Comparison of ENCODE assay signal across 21 cellular contexts in genomic region chr12:70002912-70003255, GRCh38.
A peak's percentile ranks its signal among the peaks of the same experiment; 100 is the strongest.
DNase-seq lines count a peak whose midpoint lies in the region; TF ChIP-seq lines count a peak whose summit lies in the region.
"Had no signal": no experiment of that assay in that cellular context is flagged by ENCODE, and none has a peak within 500 bp of the region (broad histone marks: within the 10 kb centered on the region; RNA-seq: fewer than 3 reads in every experiment).

No MANE protein-coding gene starts in this region.

- H3K27me3 ChIP-seq in Loucy (ENCODE audit: insufficient read depth, low read length, poor library complexity, severe bottlenecking) (no peaks in the 10 kb centered on the region), esophagus muscularis mucosa (no peaks in the 10 kb centered on the region), tibial artery (no peaks in the 10 kb centered on the region)
- H3K27me3 ChIP-seq: cardiac muscle cell, Peyer's patch had no signal

- H3K9ac ChIP-seq in Loucy (ENCODE audit: low read depth, low read length, poor library complexity, severe bottlenecking), result peak overlapping the region; percentile 21

- intact Hi-C loops in esophagus muscularis mucosa (cut with DNase I), result no loop called here
- intact Hi-C loops in tibial artery (cut with DNase I; ENCODE audit: low total_unique reads), result no loop called here

- no peak overlapping the region for H3K4me2 ChIP-seq in Loucy (ENCODE audit: low read depth, low read length, poor library complexity, severe bottlenecking)

- H3K9me3 Mint-ChIP-seq in mesothelial cell of epicardium, result peaks cover 14% of the 10 kb centered on the region
- H3K9me3 Mint-ChIP-seq: activated T-helper 1 cell treated with anti-CD3 and anti-CD28 coated beads, Interleukin-12 subunit alpha, Interleukin-12 subunit beta, Interleukin-2, Interleukin-4 antibody, amounts not matched to agents 30 ng/mL and 10 ng/mL and 1 ng/mL, durations not matched to agents 14 hours and 24 hours and 36 hours had no signal

- H3K9me3 ChIP-seq in Loucy (ENCODE audit: insufficient read depth, low read depth, low read length) (peaks cover 9% of the 10 kb centered on the region; the same call in 1 of the 2 replicates), esophagus muscularis mucosa (peaks cover 0 to 12% (median 6%) of the 10 kb centered on the region in 4 donors), tibial artery (peaks cover 0 to 17% (median 0%) of the 10 kb centered on the region in 3 donors)

- H3K36me3 Mint-ChIP-seq in mesothelial cell of epicardium, result no peaks in the 10 kb centered on the region
- H3K36me3 Mint-ChIP-seq: CD4-positive, CD25-positive, alpha-beta regulatory T cell had no signal

- H3K4me3 ChIP-seq in Loucy (ENCODE audit: low read length, poor library complexity, severe bottlenecking) (no peak overlapping the region), esophagus muscularis mucosa (no peak overlapping the region), tibial artery (no peak overlapping the region)
- H3K4me3 ChIP-seq: cardiac muscle cell, Peyer's patch had no signal

- H3K36me3 ChIP-seq in Loucy (ENCODE audit: insufficient read depth, low read length) (no peaks in the 10 kb centered on the region), esophagus muscularis mucosa (no peaks in the 10 kb centered on the region), tibial artery (no peaks in the 10 kb centered on the region)
- H3K36me3 ChIP-seq: cardiac muscle cell, Peyer's patch had no signal

- TF ChIP-seq POLR2A in esophagus muscularis mucosa (IDR thresholded peaks at IDR 0.05; ENCODE audit: low read depth), result no peak

- no peaks in the 10 kb centered on the region for H3K79me2 ChIP-seq in Loucy (ENCODE audit: insufficient read depth, low read length)

- H3F3A ChIP-seq in Loucy (ENCODE audit: low read depth), result no peaks in the 10 kb centered on the region

- H3K4me1 ChIP-seq in Loucy (ENCODE audit: insufficient read depth, low read length, poor library complexity, severe bottlenecking) (peaks cover 19% of the 10 kb centered on the region), esophagus muscularis mucosa (peaks cover 0 to 21% (median 14%) of the 10 kb centered on the region in 4 donors), tibial artery (peaks cover 0 to 30% (median 14%) of the 10 kb centered on the region in 4 donors)

- H3K4me1 Mint-ChIP-seq in mesothelial cell of epicardium, result peaks cover 11% of the 10 kb centered on the region
- H3K4me1 Mint-ChIP-seq: CD4-positive, CD25-positive, alpha-beta regulatory T cell had no signal

- H3K9me2 ChIP-seq in Loucy (replicated peaks; ENCODE audit: low read depth, low read length), result no peaks in the 10 kb centered on the region

- WGBS in esophagus muscularis mucosa, result 49% methylated on average over 6 of the region's 6 CpGs

- H4K20me1 ChIP-seq in Loucy (ENCODE audit: insufficient read depth, low read length, poor library complexity, severe bottlenecking), result no peaks in the 10 kb centered on the region

- H3K27ac Mint-ChIP-seq in mesothelial cell of epicardium, result peak overlapping the region; percentile 39
- H3K27ac Mint-ChIP-seq: activated T-helper 1 cell treated with anti-CD3 and anti-CD28 coated beads, Interleukin-12 subunit alpha, Interleukin-12 subunit beta, Interleukin-2, Interleukin-4 antibody, amounts not matched to agents 30 ng/mL and 10 ng/mL and 1 ng/mL, durations not matched to agents 14 hours and 24 hours and 36 hours; CD4-positive, CD25-positive, alpha-beta regulatory T cell had no signal

- TF ChIP-seq CTCF in Loucy (conservative IDR thresholded peaks at IDR 0.05; ENCODE audit: low read length) (no peak), esophagus muscularis mucosa (IDR thresholded peaks at IDR 0.05) (no peak), mesothelial cell of epicardium (IDR thresholded peaks at IDR 0.05; ENCODE audit: unreplicated experiment) (no peak), tibial artery (IDR thresholded peaks at IDR 0.05) (no peak)

- TF ChIP-seq EP300 in esophagus muscularis mucosa (IDR thresholded peaks at IDR 0.05), result no peak

- no peak for DNase-seq in esophagus muscularis mucosa (ENCODE audit: extremely low spot score)
- DNase-seq in mesothelial cell of epicardium (ENCODE audit: low spot score in 2 of 2, unreplicated experiment in 2 of 2), result no peak
- DNase-seq in tibial artery, result no peak
- DNase-seq in NOMO-1 treated with dmso at 0.1 percent for 144 hours (lab: John Stamatoyannopoulos, UW; ENCODE audit: unreplicated experiment), result no peak
- no peak for DNase-seq in DMS 273 (lab: John Stamatoyannopoulos, UW; ENCODE audit: unreplicated experiment)
- DNase-seq in OCI-M1 (lab: John Stamatoyannopoulos, UW), result no peak
- DNase-seq: activated CD4-positive, alpha-beta T cell treated with anti-CD3 and anti-CD28 coated beads, Interleukin-2, amount 50 U/mL, for 1 hour; activated naive CD4-positive, alpha-beta T cell treated with anti-CD3 and anti-CD28 coated beads, Interleukin-2, amount 50 U/mL, for 16 hours; CD4-positive, CD25-positive, alpha-beta regulatory T cell; dermis blood vessel endothelial cell; DMS153; GF-D8; head of caudate nucleus; NCI-H2029; NCI-H2227 treated with DMSO at 0.1 percent for 48 hours; Peyer's patch; stimulated activated CD8-positive, alpha-beta memory T cell treated with anti-CD3 and anti-CD28 coated beads, Interleukin-4, amount 100 ng/mL, for 48 hours; T-helper 2 cell had no signal

- H2AFZ ChIP-seq in Loucy (ENCODE audit: low read length), result peak overlapping the region; percentile 57

- H3K27ac ChIP-seq in esophagus muscularis mucosa (replicated peaks in 1 of 4), result peak overlapping the region; percentile 17 to 76 (median 41)
- H3K27ac ChIP-seq in tibial artery, result peak overlapping the region; percentile 70 to 71
- H3K27ac ChIP-seq: cardiac muscle cell had no signal

- H3K27me3 Mint-ChIP-seq in mesothelial cell of epicardium (ENCODE audit: low read depth), result no peaks in the 10 kb centered on the region
- H3K27me3 Mint-ChIP-seq: CD4-positive, CD25-positive, alpha-beta regulatory T cell had no signal

- no peak overlapping the region for H3K4me3 Mint-ChIP-seq in mesothelial cell of epicardium
- H3K4me3 Mint-ChIP-seq: activated T-helper 1 cell treated with anti-CD3 and anti-CD28 coated beads, Interleukin-12 subunit alpha, Interleukin-12 subunit beta, Interleukin-2, Interleukin-4 antibody, amounts not matched to agents 30 ng/mL and 10 ng/mL and 1 ng/mL, durations not matched to agents 14 hours and 24 hours and 36 hours; CD4-positive, CD25-positive, alpha-beta regulatory T cell had no signal
